In the genomic region with DNA sequence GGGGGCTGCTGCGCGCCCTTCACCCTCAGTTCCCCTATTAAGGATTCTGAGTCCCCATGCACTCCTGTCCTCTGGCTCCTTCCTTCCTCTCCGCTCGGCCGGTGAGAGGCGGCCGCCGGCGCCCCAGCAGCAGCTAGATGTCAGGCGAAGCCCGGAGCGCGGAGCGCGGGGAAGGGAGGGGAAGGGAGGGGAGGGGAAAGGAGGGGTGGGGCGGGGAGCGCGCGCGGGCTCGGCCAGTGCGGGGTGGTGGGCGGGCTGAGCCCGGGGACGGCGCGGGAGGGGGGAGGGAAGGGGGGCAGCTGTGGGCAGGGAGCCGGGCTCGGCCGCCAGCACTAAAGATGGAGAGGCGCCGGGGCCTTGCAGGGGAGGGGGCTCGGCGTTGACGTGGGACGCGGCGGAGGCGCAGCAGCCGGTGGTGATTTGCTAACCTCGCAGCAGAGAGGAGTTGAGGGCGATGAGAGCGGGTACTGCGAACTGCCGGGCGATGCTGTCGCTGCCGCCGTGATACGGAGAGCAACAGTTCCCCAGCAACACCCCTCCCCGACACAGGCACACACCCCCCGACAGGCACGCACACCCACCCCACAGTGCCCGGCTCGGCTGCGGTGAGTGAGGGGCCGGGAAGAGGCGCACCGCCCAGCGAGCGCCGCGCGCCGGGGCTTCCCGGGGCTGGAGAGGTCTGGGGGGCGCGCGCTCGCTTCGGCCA, we compare ENCODE assay signal across 8 cellular contexts.
DNase-seq lines count a peak whose midpoint lies in the region; ATAC-seq and TF ChIP-seq lines count a peak whose summit lies in the region.

A gene with protein sequence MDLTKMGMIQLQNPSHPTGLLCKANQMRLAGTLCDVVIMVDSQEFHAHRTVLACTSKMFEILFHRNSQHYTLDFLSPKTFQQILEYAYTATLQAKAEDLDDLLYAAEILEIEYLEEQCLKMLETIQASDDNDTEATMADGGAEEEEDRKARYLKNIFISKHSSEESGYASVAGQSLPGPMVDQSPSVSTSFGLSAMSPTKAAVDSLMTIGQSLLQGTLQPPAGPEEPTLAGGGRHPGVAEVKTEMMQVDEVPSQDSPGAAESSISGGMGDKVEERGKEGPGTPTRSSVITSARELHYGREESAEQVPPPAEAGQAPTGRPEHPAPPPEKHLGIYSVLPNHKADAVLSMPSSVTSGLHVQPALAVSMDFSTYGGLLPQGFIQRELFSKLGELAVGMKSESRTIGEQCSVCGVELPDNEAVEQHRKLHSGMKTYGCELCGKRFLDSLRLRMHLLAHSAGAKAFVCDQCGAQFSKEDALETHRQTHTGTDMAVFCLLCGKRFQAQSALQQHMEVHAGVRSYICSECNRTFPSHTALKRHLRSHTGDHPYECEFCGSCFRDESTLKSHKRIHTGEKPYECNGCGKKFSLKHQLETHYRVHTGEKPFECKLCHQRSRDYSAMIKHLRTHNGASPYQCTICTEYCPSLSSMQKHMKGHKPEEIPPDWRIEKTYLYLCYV (plus strand): TSS at position 434 of the 706 bp plus-strand sequence. CDS start 3,590 bp downstream, outside the sequence.

- DNase-seq in NCI-H1105 treated with DMSO at 0.1 percent for 48 hours (lab: John Stamatoyannopoulos, UW) (peak; percentile 87), left kidney (ENCODE audit: low read depth, low spot score) (peak; percentile 90)
- peak; percentile 49 for DNase-seq in activated CD4-positive, alpha-beta T cell treated with anti-CD3 and anti-CD28 coated beads for 48 hours
- DNase-seq in stimulated activated CD4-positive, alpha-beta T cell treated with anti-CD3 and anti-CD28 coated beads, Interleukin-15, amount 100 ng/mL, for 1 hour (ENCODE audit: low read depth in 1 of 2, low spot score in 1 of 2): peak; percentile 28 to 39

- H3K27ac ChIP-seq in C4-2B: peak within 1 kb of the TSS; percentile 99
- H3K27ac ChIP-seq in cingulate gyrus (ENCODE audit: low read depth, low read length): peak within 1 kb of the TSS; percentile 94

- TF ChIP-seq POLR2A in GM18505 (IDR thresholded peaks at IDR 0.05; ENCODE audit: borderline replicate concordance, extremely low read depth, insufficient read depth, insufficient read length): no peak

- ATAC-seq in GM18858 (IDR thresholded peaks at IDR 0.05; ENCODE audit: unreplicated experiment) (no peak), GM18505 (IDR thresholded peaks at IDR 0.05; ENCODE audit: unreplicated experiment) (no peak)

- peak; percentile 33 for TF ChIP-seq CTCF in C4-2B (conservative IDR thresholded peaks at IDR 0.05)

Comparison
In these comparisons a context has a peak if more than half of its experiments do, and no peak if none do; other contexts are left out.
1. DNase-seq: peak in every context shown above with its lines; median percentile 90 in left kidney; 87 in NCI-H1105 treated with DMSO at 0.1 percent for 48 hours; 49 in activated CD4-positive, alpha-beta T cell treated with anti-CD3 and anti-CD28 coated beads for 48 hours; 34 in stimulated activated CD4-positive, alpha-beta T cell treated with anti-CD3 and anti-CD28 coated beads, Interleukin-15, amount 100 ng/mL, for 1 hour.